ENCODE assay signal across 8 cellular contexts in the genomic region with DNA sequence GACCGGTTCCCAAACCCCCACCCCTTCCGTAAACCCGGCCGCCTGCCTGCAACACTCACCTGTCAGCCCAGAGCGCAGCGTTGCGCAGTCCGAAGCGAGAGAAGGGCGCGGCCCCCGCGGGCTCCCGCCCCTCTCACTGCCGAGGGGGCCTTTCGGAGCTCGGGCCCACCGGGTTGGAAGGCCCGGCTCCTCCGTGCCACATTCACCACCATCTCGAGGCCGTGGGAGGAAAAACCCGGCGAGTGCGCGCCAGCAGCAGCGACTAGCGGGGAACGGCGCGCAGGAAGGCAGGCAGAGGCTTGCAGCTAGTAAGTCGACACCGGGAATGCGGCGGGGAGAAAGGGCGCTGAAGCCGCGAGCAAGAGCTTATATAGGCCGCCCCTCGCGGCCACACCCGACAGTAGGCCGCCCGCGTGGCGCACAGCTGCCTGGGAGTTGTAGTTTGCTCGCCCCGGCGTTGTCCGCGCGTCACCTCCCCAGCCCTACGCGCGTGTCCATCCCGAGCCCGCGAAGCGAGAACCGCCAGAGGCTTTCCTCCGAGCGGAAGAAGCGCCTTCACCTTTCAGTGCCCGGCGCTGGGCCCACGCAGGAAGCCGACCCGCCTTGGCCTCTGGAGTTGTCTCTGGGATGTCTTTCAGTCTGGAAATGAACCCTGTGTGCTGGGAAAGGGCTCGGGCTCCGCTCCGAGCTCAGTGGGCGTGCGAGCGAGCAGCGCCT. TPM values are rescaled to one million over a fixed set of nuclear protein-coding genes. Genes with fewer than 3 reads are reported as not detected.
DNase-seq lines count a peak whose midpoint lies in the region; ATAC-seq lines count a peak whose summit lies in the region.

No MANE protein-coding gene starts in this region.

- peak overlapping the region; percentile 79 for H3K27ac ChIP-seq in layer of hippocampus (ENCODE audit: low read depth, low read length)

- H3K27me3 ChIP-seq in layer of hippocampus (ENCODE audit: control insufficient read depth, insufficient read depth, low read length) = no peaks in the 10 kb centered on the region

- peak; percentile 80 for ATAC-seq in GM19025 (IDR thresholded peaks at IDR 0.05; ENCODE audit: low read depth, unreplicated experiment)
- ATAC-seq in HG03280 (IDR thresholded peaks at IDR 0.05; ENCODE audit: unreplicated experiment) = peak; percentile 86

- DNase-seq in AML-193 (lab: John Stamatoyannopoulos, UW) (peak; percentile 94), NCI-H345 treated with DMSO at 0.1 percent for 48 hours (lab: John Stamatoyannopoulos, UW; ENCODE audit: unreplicated experiment) (peak; percentile 91), cerebellum (ENCODE audit: low spot score) (peak; percentile 99)
- DNase-seq in activated CD4-positive, alpha-beta T cell treated with anti-CD3 and anti-CD28 coated beads for 1 hour = peak; percentile 92
- peak; percentile 86 to 93 (median 89) for DNase-seq in stimulated activated CD4-positive, alpha-beta T cell treated with anti-CD3 and anti-CD28 coated beads, Interleukin-1b, Interleukin-23, amount 100 ng/mL, for 24 hours (ENCODE audit: low read depth in 4 of 4, low spot score in 1 of 4)

RNA-seq across cellular contexts. Expression of a gene that starts 10.4 kb away (rescaled TPM):
- total RNA-seq in cerebellum = 3.0 TPM

RNA-seq across cellular contexts. Expression of a gene that starts 28.8 kb away (rescaled TPM):
- total RNA-seq in cerebellum = 33.6 TPM

Comparison
In these comparisons a context has a peak if more than half of its experiments do, and no peak if none do; other contexts are left out.
1. Peak in every context shown above with its lines: DNase-seq, ATAC-seq and H3K27ac ChIP-seq.